In genomic region chr1:178354816-178355215, GRCh38 we compare ENCODE assay signal across 24 cellular contexts.
"Had no signal": no experiment of that assay in that cellular context is flagged by ENCODE, and none has a peak within 500 bp of the region (broad histone marks: within the 10 kb centered on the region; RNA-seq: fewer than 3 reads in every experiment).

No MANE protein-coding gene starts in this region.

- H3K27me3 ChIP-seq: neutrophil, ovary, thyroid gland had no signal

- H3K27ac ChIP-seq: coronary artery, epithelial cell of prostate, neutrophil, ovary, psoas muscle, thyroid gland had no signal

- H3K4me1 ChIP-seq: psoas muscle, thyroid gland had no signal

- H3K9me3 ChIP-seq: neutrophil, psoas muscle, thyroid gland had no signal

- DNase-seq: activated B cell treated with CpG ODN at 0.5 μM for 24 hours; activated CD4-positive, alpha-beta T cell treated with anti-CD3 and anti-CD28 coated beads for 36 hours; activated CD4-positive, alpha-beta T cell treated with anti-CD3 and anti-CD28 coated beads, Interleukin-2, amount 50 U/mL, for 4 hours; activated CD8-positive, alpha-beta memory T cell treated with anti-CD3 and anti-CD28 coated beads for 24 hours; activated CD8-positive, alpha-beta memory T cell treated with anti-CD3 and anti-CD28 coated beads, Interleukin-2, amount 50 U/mL, for 4 hours; activated naive CD4-positive, alpha-beta T cell treated with Interleukin-2 at 50 U/mL for 16 hours; activated naive CD8-positive, alpha-beta T cell treated with anti-CD3 and anti-CD28 coated beads for 36 hours; activated T-cell treated with anti-CD3 and anti-CD28 coated beads, Interleukin-2, amount 50 U/mL, for 4 hours; amniotic stem cell; cerebellar nuclear complex; foreskin melanocyte; ovary; psoas muscle; right cardiac atrium; stimulated activated CD4-positive, alpha-beta T cell treated with anti-CD3 and anti-CD28 coated beads, Interleukin-12 subunit alpha, Interleukin-12 subunit beta, amount 100 ng/mL, for 4 hours; stimulated activated CD4-positive, alpha-beta T cell treated with anti-CD3 and anti-CD28 coated beads, Interleukin-4, amount 100 ng/mL, for 4 hours; stimulated activated naive CD8-positive, alpha-beta T cell treated with anti-CD3 and anti-CD28 coated beads, Interleukin-15, Interleukin-2, amounts not matched to agents 100 U/mL and 50 U/mL, for 24 hours; substantia nigra; T-helper 9 cell; thyroid gland had no signal

- H3K4me3 ChIP-seq: coronary artery, ovary, psoas muscle, thyroid gland had no signal

- H3K36me3 ChIP-seq: neutrophil, ovary, thyroid gland had no signal

- ATAC-seq: activated CD4-positive, alpha-beta T cell treated with anti-CD3 and anti-CD28 coated beads for 36 hours; activated T-cell treated with anti-CD3 and anti-CD28 coated beads, Interleukin-2, amount 50 U/mL, for 4 hours; left lobe of liver; psoas muscle; stimulated activated naive CD8-positive, alpha-beta T cell treated with anti-CD3 and anti-CD28 coated beads, Interleukin-15, Interleukin-2, amounts not matched to agents 100 U/mL and 50 U/mL, for 24 hours had no signal
